ENCODE assay signal across 21 cellular contexts in genomic region chr10:125396651-125397050, GRCh38.
A peak's percentile ranks its signal among the peaks of the same experiment; 100 is the strongest.
DNase-seq lines count a peak whose midpoint lies in the region; ATAC-seq, FAIRE-seq and TF ChIP-seq lines count a peak whose summit lies in the region.
"Had no signal": no experiment of that assay in that cellular context is flagged by ENCODE, and none has a peak within 500 bp of the region (broad histone marks: within the 10 kb centered on the region; RNA-seq: fewer than 3 reads in every experiment).

No MANE protein-coding gene starts in this region.

- no peaks in the 10 kb centered on the region for H3K9me2 ChIP-seq in Karpas-422 (replicated peaks; ENCODE audit: insufficient read depth, low read length)

- no peaks in the 10 kb centered on the region for H3K79me1 ChIP-seq in mesenchymal stem cell (replicated peaks; ENCODE audit: low read length, poor library complexity, severe bottlenecking)

- H2BK15ac ChIP-seq in mesenchymal stem cell (ENCODE audit: low read depth, poor library complexity, severe bottlenecking), result no peak overlapping the region

- no peak overlapping the region for H2BK120ac ChIP-seq in mesenchymal stem cell (ENCODE audit: low read depth, low read length)

- POLR2A ChIA-PET in BJ (lab: Charles Lee), result no interaction called here

- H3K4ac ChIP-seq in mesenchymal stem cell (ENCODE audit: low read depth in 1 of 2, low read length in 2 of 2), result no peak overlapping the region

- no peak overlapping the region for H3K4me3 ChIP-seq in BJ (ENCODE audit: low read depth, low read length)
- H3K4me3 ChIP-seq in Karpas-422 (ENCODE audit: low read length), result no peak overlapping the region
- H3K4me3 ChIP-seq in bronchial epithelial cell (ENCODE audit: low read depth, low read length), result no peak overlapping the region
- no peak overlapping the region for H3K4me3 ChIP-seq in mesenchymal stem cell (ENCODE audit: insufficient read depth in 1 of 2, low read depth in 1 of 2, low read length in 2 of 2)
- H3K4me3 ChIP-seq in aorta (ENCODE audit: low read length in 2 of 2), result no peak overlapping the region
- H3K4me3 ChIP-seq: colonic mucosa, esophagus squamous epithelium, SJSA1, upper lobe of left lung had no signal

- DNase-seq in BJ (ENCODE audit: low read depth) (peak; percentile 55), Karpas-422 (peak; percentile 6), bronchial epithelial cell (ENCODE audit: low read depth) (peak; percentile 32), mesenchymal stem cell (no peak), AG08396 (ENCODE audit: low spot score) (no peak), pons (ENCODE audit: low spot score) (no peak), aorta (no peak)
- DNase-seq in activated CD8-positive, alpha-beta memory T cell treated with anti-CD3 and anti-CD28 coated beads, Interleukin-2, amount 50 U/mL, for 48 hours, result no peak
- DNase-seq: activated CD4-positive, alpha-beta T cell treated with anti-CD3 and anti-CD28 coated beads for 36 hours; CD4-positive, alpha-beta T cell; colonic mucosa; effector memory CD8-positive, alpha-beta T cell; esophagus squamous epithelium; midbrain; natural killer cell; right cardiac atrium; stimulated activated CD4-positive, alpha-beta T cell treated with anti-CD3 and anti-CD28 coated beads, Interleukin-15, amount 100 ng/mL, for 24 hours; upper lobe of left lung had no signal

- no peak overlapping the region for H3K14ac ChIP-seq in mesenchymal stem cell (ENCODE audit: low read length in 2 of 2)

- no peak overlapping the region for H3K18ac ChIP-seq in mesenchymal stem cell (ENCODE audit: low read depth in 1 of 2, low read length in 2 of 2)

- H3K79me2 ChIP-seq in Karpas-422 (ENCODE audit: low read length), result no peaks in the 10 kb centered on the region

- H3K36me3 ChIP-seq in BJ (ENCODE audit: control insufficient read depth, insufficient read depth, low read length), result no peaks in the 10 kb centered on the region
- no peaks in the 10 kb centered on the region for H3K36me3 ChIP-seq in Karpas-422 (ENCODE audit: insufficient read depth, low read length)
- no peaks in the 10 kb centered on the region for H3K36me3 ChIP-seq in bronchial epithelial cell (ENCODE audit: control insufficient read depth, insufficient read depth, low read length)
- no peaks in the 10 kb centered on the region for H3K36me3 ChIP-seq in mesenchymal stem cell (ENCODE audit: control insufficient read depth in 1 of 2, insufficient read depth in 2 of 2, low read depth in 1 of 2, low read length in 2 of 2)
- no peaks in the 10 kb centered on the region for H3K36me3 ChIP-seq in aorta (ENCODE audit: control insufficient read depth in 1 of 2, insufficient read depth in 2 of 2, low read length in 1 of 2)
- H3K36me3 ChIP-seq: colonic mucosa, esophagus squamous epithelium, SJSA1, upper lobe of left lung had no signal

- intact Hi-C loops in aorta (cut with DNase I), result no loop called here

- CTCF ChIA-PET in BJ (lab: Yijun Ruan, JAX), result no interaction called here

- H3K27ac ChIP-seq in Karpas-422 (ENCODE audit: low read length) (no peak overlapping the region), mesenchymal stem cell (ENCODE audit: low read length, poor library complexity, severe bottlenecking) (no peak overlapping the region), aorta (ENCODE audit: low read depth in 1 of 2, low read length in 2 of 2) (no peak overlapping the region)
- H3K27ac ChIP-seq: colonic mucosa, esophagus squamous epithelium, SJSA1, upper lobe of left lung had no signal

- FAIRE-seq in bronchial epithelial cell (lab: Jason Lieb, UNC), result no peak
- FAIRE-seq: GM12891 had no signal

- ATAC-seq in aorta (ENCODE audit: low FRiP score), result no peak
- ATAC-seq: activated CD4-positive, alpha-beta T cell treated with anti-CD3 and anti-CD28 coated beads for 36 hours; effector memory CD8-positive, alpha-beta T cell; left lobe of liver; natural killer cell; right cardiac atrium had no signal

- no peak overlapping the region for H2BK12ac ChIP-seq in mesenchymal stem cell (ENCODE audit: low read length in 2 of 2)

- H3K4me2 ChIP-seq in Karpas-422 (ENCODE audit: low read depth, low read length, poor library complexity, severe bottlenecking), result no peak overlapping the region
- H3K4me2 ChIP-seq in mesenchymal stem cell (ENCODE audit: low read length, poor library complexity, severe bottlenecking), result no peak overlapping the region

- H3K9ac ChIP-seq in Karpas-422 (ENCODE audit: low read length) (no peak overlapping the region), mesenchymal stem cell (ENCODE audit: low read length) (peak overlapping the region; percentile 63)

- H4K8ac ChIP-seq in mesenchymal stem cell (ENCODE audit: low read length), result no peak overlapping the region

- H2AFZ ChIP-seq in Karpas-422 (ENCODE audit: low read length) (no peak overlapping the region), mesenchymal stem cell (ENCODE audit: low read depth, low read length) (no peak overlapping the region)

- no peaks in the 10 kb centered on the region for H4K20me1 ChIP-seq in Karpas-422 (ENCODE audit: insufficient read depth, low read depth, low read length)

- TF ChIP-seq CTCF in BJ (IDR thresholded peaks at IDR 0.05; ENCODE audit: insufficient read depth, low read depth, low read length) (no peak), bronchial epithelial cell (IDR thresholded peaks at IDR 0.05; ENCODE audit: insufficient read depth, low read length, severe bottlenecking) (no peak)

- H3K4me1 ChIP-seq in Karpas-422 (ENCODE audit: low read length) (no peaks in the 10 kb centered on the region), mesenchymal stem cell (ENCODE audit: control insufficient read depth, insufficient read depth, low read depth, low read length) (no peaks in the 10 kb centered on the region), aorta (ENCODE audit: control insufficient read depth in 1 of 2, insufficient read depth in 2 of 2, low read length in 2 of 2) (no peaks in the 10 kb centered on the region)
- H3K4me1 ChIP-seq: colonic mucosa, esophagus squamous epithelium, SJSA1, upper lobe of left lung had no signal

- H3K27me3 ChIP-seq in BJ (ENCODE audit: control insufficient read depth, insufficient read depth, low read length) (no peaks in the 10 kb centered on the region; the same call in none of the 2 replicates), Karpas-422 (ENCODE audit: low read length) (no peaks in the 10 kb centered on the region), bronchial epithelial cell (ENCODE audit: control insufficient read depth, insufficient read depth, low read length) (peaks cover 2% of the 10 kb centered on the region), mesenchymal stem cell (ENCODE audit: control insufficient read depth in 1 of 2, insufficient read depth in 1 of 2, low read length in 2 of 2) (no peaks in the 10 kb centered on the region), aorta (ENCODE audit: control insufficient read depth in 1 of 2, insufficient read depth in 2 of 2, low read length in 1 of 2) (no peaks in the 10 kb centered on the region)
- H3K27me3 ChIP-seq: colonic mucosa, SJSA1, upper lobe of left lung had no signal

- H4K91ac ChIP-seq in mesenchymal stem cell (ENCODE audit: low read length), result no peak overlapping the region

- no peak overlapping the region for H2AK5ac ChIP-seq in mesenchymal stem cell (ENCODE audit: low read length, severe bottlenecking)

- H2BK5ac ChIP-seq in mesenchymal stem cell (ENCODE audit: low read depth, low read length, poor library complexity, severe bottlenecking), result no peak overlapping the region

- H3K9me3 ChIP-seq in Karpas-422 (ENCODE audit: low read length) (no peaks in the 10 kb centered on the region), mesenchymal stem cell (ENCODE audit: control insufficient read depth, low read length) (no peaks in the 10 kb centered on the region), aorta (ENCODE audit: control insufficient read depth, low read length) (peaks cover 1% of the 10 kb centered on the region)
- H3K9me3 ChIP-seq: colonic mucosa, esophagus squamous epithelium, upper lobe of left lung had no signal

- H3K23ac ChIP-seq in mesenchymal stem cell (ENCODE audit: low read length in 2 of 2), result no peak overlapping the region

Comparison
In these comparisons a context has a peak if more than half of its experiments do, and no peak if none do; other contexts are left out.
1. DNase-seq: peak in BJ (single experiment), Karpas-422 (single experiment) and bronchial epithelial cell (single experiment); none in mesenchymal stem cell (single experiment), activated CD8-positive, alpha-beta memory T cell treated with anti-CD3 and anti-CD28 coated beads, Interleukin-2, amount 50 U/mL, for 48 hours (single experiment), AG08396 (single experiment), pons (single experiment) and aorta (0 of 2).